In genomic region chr7:149422065-149422913, GRCh38 we compare ENCODE assay signal across 9 cellular contexts. TPM values are rescaled to one million over a fixed set of nuclear protein-coding genes. Genes with fewer than 3 reads are reported as not detected.
DNase-seq lines count a peak whose midpoint lies in the region; ATAC-seq lines count a peak whose summit lies in the region.
"Had no signal": no experiment of that assay in that cellular context is flagged by ENCODE, and none has a peak within 500 bp of the region (broad histone marks: within the 10 kb centered on the region; RNA-seq: fewer than 3 reads in every experiment).

No MANE protein-coding gene starts in this region.

- no peaks in the 10 kb centered on the region for H3K36me3 ChIP-seq in duodenal mucosa (ENCODE audit: control insufficient read depth in 1 of 2, insufficient read depth in 2 of 2, low read length in 2 of 2)
- H3K36me3 ChIP-seq: SJSA1 had no signal

- CTCF ChIA-PET in activated CD4-positive, alpha-beta T cell treated with anti-CD3 and anti-CD28 coated beads, Interleukin-2, amount 10 ng/mL, durations not matched to agents 7 days and 5 days (lab: Charles Lee), result interaction anchor here (0.5 to 4.4 kb wide), 20 partner anchors 9 to 550 kb away, joined by 3 to 19 read pairs (median 4); partner anchors contain the start of genes ZNF777 and ZNF783

- H3K9me3 ChIP-seq in duodenal mucosa (ENCODE audit: control insufficient read depth in 1 of 2, low read length in 2 of 2), result no peaks in the 10 kb centered on the region

- ATAC-seq in GM18873 (IDR thresholded peaks at IDR 0.05; ENCODE audit: low FRiP score, unreplicated experiment) (peak; percentile 72), HG03103 (IDR thresholded peaks at IDR 0.05; ENCODE audit: low read depth, unreplicated experiment) (peak; percentile 95)

- peak overlapping the region; percentile 68 to 75 for H3K4me3 ChIP-seq in duodenal mucosa (ENCODE audit: low read depth in 1 of 2, low read length in 2 of 2)
- H3K4me3 ChIP-seq: SJSA1 had no signal

- peaks cover 3% of the 10 kb centered on the region for H3K27me3 Mint-ChIP-seq in activated CD4-positive, alpha-beta T cell treated with anti-CD3 and anti-CD28 coated beads, Interleukin-2, amount 10 ng/mL, durations not matched to agents 7 days and 5 days

- H3K4me1 Mint-ChIP-seq in activated CD4-positive, alpha-beta T cell treated with anti-CD3 and anti-CD28 coated beads, Interleukin-2, amount 10 ng/mL, durations not matched to agents 7 days and 5 days, result peaks cover 19% of the 10 kb centered on the region

- H3K9me3 Mint-ChIP-seq in activated CD4-positive, alpha-beta T cell treated with anti-CD3 and anti-CD28 coated beads, Interleukin-2, amount 10 ng/mL, durations not matched to agents 7 days and 5 days, result no peaks in the 10 kb centered on the region

- DNase-seq in Ammon's horn (ENCODE audit: low spot score) (peak; percentile 28), NCI-H2196 (lab: John Stamatoyannopoulos, UW; ENCODE audit: unreplicated experiment) (peak; percentile 83), lung microvascular endothelial cell (ENCODE audit: low read depth in 2 of 2) (peak; percentile 79 to 89)
- peak; percentile 64 for DNase-seq in activated CD4-positive, alpha-beta T cell treated with anti-CD3 and anti-CD28 coated beads, Interleukin-2, amount 10 ng/mL, durations not matched to agents 7 days and 5 days
- peak; percentile 67 for DNase-seq in stimulated activated CD8-positive, alpha-beta memory T cell treated with anti-CD3 and anti-CD28 coated beads, Interleukin-12 subunit alpha, Interleukin-12 subunit beta, amount 100 ng/mL, for 4 hours (ENCODE audit: low read depth)

- no peaks in the 10 kb centered on the region for H3K36me3 Mint-ChIP-seq in activated CD4-positive, alpha-beta T cell treated with anti-CD3 and anti-CD28 coated beads, Interleukin-2, amount 10 ng/mL, durations not matched to agents 7 days and 5 days (ENCODE audit: low read depth)

- H3K4me1 ChIP-seq in duodenal mucosa (ENCODE audit: control insufficient read depth in 1 of 2, insufficient read depth in 2 of 2, low read length in 2 of 2), result peaks cover 0 to 10% of the 10 kb centered on the region in 2 donors

- peak overlapping the region; percentile 62 for H3K4me3 Mint-ChIP-seq in activated CD4-positive, alpha-beta T cell treated with anti-CD3 and anti-CD28 coated beads, Interleukin-2, amount 10 ng/mL, durations not matched to agents 7 days and 5 days

- peak overlapping the region; percentile 30 to 76 for H3K9ac ChIP-seq in duodenal mucosa (ENCODE audit: low read depth in 1 of 2, low read length in 2 of 2)

- POLR2A ChIA-PET in activated CD4-positive, alpha-beta T cell treated with anti-CD3 and anti-CD28 coated beads, Interleukin-2, amount 10 ng/mL, durations not matched to agents 7 days and 5 days (lab: Charles Lee), result interaction anchor here (0.6 kb wide), 2 partner anchors 178 to 295 kb away, joined by 4 read pairs; no protein-coding TSS in a partner anchor

- H3K27ac Mint-ChIP-seq in activated CD4-positive, alpha-beta T cell treated with anti-CD3 and anti-CD28 coated beads, Interleukin-2, amount 10 ng/mL, durations not matched to agents 7 days and 5 days, result peak overlapping the region; percentile 83

- H3K27ac ChIP-seq in duodenal mucosa (ENCODE audit: low read depth, low read length), result no peak overlapping the region
- H3K27ac ChIP-seq: SJSA1 had no signal

- H3K27me3 ChIP-seq in duodenal mucosa (ENCODE audit: control insufficient read depth in 1 of 2, insufficient read depth in 2 of 2, low read length in 2 of 2), result no peaks in the 10 kb centered on the region

RNA-seq across cellular contexts. Expression of gene ZNF777, which starts 38.6 kb away (rescaled TPM):
- 10 to 100 TPM; 14.9 to 15.1 TPM for total RNA-seq in activated CD4-positive, alpha-beta T cell treated with anti-CD3 and anti-CD28 coated beads, Interleukin-2, amount 10 ng/mL, durations not matched to agents 7 days and 5 days
- total RNA-seq in lung microvascular endothelial cell, result 2.4 and 2.6 TPM in 2 replicates

Comparison
In these comparisons a context has a peak if more than half of its experiments do, and no peak if none do; other contexts are left out.
1. DNase-seq: peak in every context shown above with its lines; median percentile 84 in lung microvascular endothelial cell; 83 in NCI-H2196; 67 in stimulated activated CD8-positive, alpha-beta memory T cell treated with anti-CD3 and anti-CD28 coated beads, Interleukin-12 subunit alpha, Interleukin-12 subunit beta, amount 100 ng/mL, for 4 hours; 64 in activated CD4-positive, alpha-beta T cell treated with anti-CD3 and anti-CD28 coated beads, Interleukin-2, amount 10 ng/mL, durations not matched to agents 7 days and 5 days; 28 in Ammon's horn.